ENCODE assay signal across 20 cellular contexts in genomic region chr6:110446405-110446804, GRCh38. TPM values are rescaled to one million over a fixed set of nuclear protein-coding genes. Genes with fewer than 3 reads are reported as not detected.
DNase-seq lines count a peak whose midpoint lies in the region; ATAC-seq, FAIRE-seq and TF ChIP-seq lines count a peak whose summit lies in the region.
"Had no signal": no experiment of that assay in that cellular context is flagged by ENCODE, and none has a peak within 500 bp of the region (broad histone marks: within the 10 kb centered on the region; RNA-seq: fewer than 3 reads in every experiment).

No MANE protein-coding gene starts in this region.

- POLR2A ChIA-PET in HepG2 (lab: Yijun Ruan, JAX): no interaction called here

- no peak overlapping the region for H3K27ac ChIP-seq in HepG2 (ENCODE audit: extremely low read length, insufficient read depth, low read length)
- no peak overlapping the region for H3K27ac ChIP-seq in right lobe of liver
- H3K27ac ChIP-seq in WERI-Rb-1: no peak overlapping the region
- H3K27ac ChIP-seq: Peyer's patch, SJCRH30 had no signal

- 17% methylated on average over 4 of the region's 4 CpGs for WGBS in HepG2 (ENCODE audit: low lambda C conversion rate)
- WGBS in right lobe of liver (ENCODE audit: insufficient coverage, low coverage, low lambda C conversion rate, missing lambda C conversion rate): 65% methylated on average over 4 of the region's 4 CpGs

- H3K9me3 ChIP-seq in HepG2 (ENCODE audit: low read length): no peaks in the 10 kb centered on the region
- H3K9me3 ChIP-seq in right lobe of liver: no peaks in the 10 kb centered on the region
- no peaks in the 10 kb centered on the region for H3K9me3 ChIP-seq in WERI-Rb-1 (ENCODE audit: severe bottlenecking)
- H3K9me3 ChIP-seq: Peyer's patch, SJCRH30 had no signal

- H3K9ac ChIP-seq in HepG2 (ENCODE audit: insufficient read depth, low read depth, low read length): no peak overlapping the region

- no peak overlapping the region for H2AFZ ChIP-seq in HepG2 (ENCODE audit: low read length)

- TF ChIP-seq EP300 in HepG2 (IDR thresholded peaks at IDR 0.05; ENCODE audit: low read depth in 2 of 2, low read length in 2 of 2) (no peak), HepG2 (CRISPR knock-in tag; IDR thresholded peaks at IDR 0.05; ENCODE audit: borderline replicate concordance) (no peak)

- H3K27me3 ChIP-seq in HepG2 (ENCODE audit: control insufficient read depth in 1 of 2, insufficient read depth in 2 of 2, low read length in 2 of 2) (peaks cover 0 to 22% of the 10 kb centered on the region in 2 experiments; a peak in 1 of 5 replicates), right lobe of liver (no peaks in the 10 kb centered on the region), bronchial epithelial cell (ENCODE audit: control insufficient read depth, insufficient read depth, low read length) (no peaks in the 10 kb centered on the region), WERI-Rb-1 (ENCODE audit: insufficient read depth, low read depth, severe bottlenecking) (no peaks in the 10 kb centered on the region)
- H3K27me3 ChIP-seq: Peyer's patch had no signal

- H3K27ac Mint-ChIP-seq in stimulated activated effector memory CD8-positive, alpha-beta T cell treated with anti-CD3 and anti-CD28 coated beads, Interleukin-12 subunit alpha, Interleukin-12 subunit beta, amount 100 ng/mL, for 72 hours: no peak overlapping the region
- H3K27ac Mint-ChIP-seq: CD8-positive, alpha-beta memory T cell; T-helper 2 cell treated with Interferon-gamma antibody and Interleukin-4, amounts not matched to agents 5 μg/mL and 100 μg/mL, for 36 hours had no signal

- no peak for DNase-seq in HepG2 (ENCODE audit: low spot score)
- no peak for DNase-seq in right lobe of liver
- DNase-seq in NCI-H2029 treated with DMSO at 0.1 percent for 48 hours (lab: John Stamatoyannopoulos, UW): peak; percentile 5
- DNase-seq in bronchial epithelial cell (ENCODE audit: low read depth): peak; percentile 93
- DNase-seq in stimulated activated effector memory CD8-positive, alpha-beta T cell treated with anti-CD3 and anti-CD28 coated beads, Interleukin-12 subunit alpha, Interleukin-12 subunit beta, amount 100 ng/mL, for 72 hours (ENCODE audit: low spot score in 2 of 2): no peak
- DNase-seq in putamen (ENCODE audit: low spot score): no peak
- DNase-seq in NCI-H1930 (lab: John Stamatoyannopoulos, UW): no peak
- no peak for DNase-seq in WERI-Rb-1
- DNase-seq: CD8-positive, alpha-beta memory T cell; HCEC 1CT; Karpas-422; MV-4-11; NCI-H1417 treated with DMSO at 0.1 percent for 48 hours; NCI-H524 treated with DMSO at 0.1 percent for 48 hours; Peyer's patch; SJCRH30; SW 1271 had no signal

- H3K4me3 ChIP-seq in HepG2 (replicated peaks in 1 of 3; ENCODE audit: insufficient read depth in 1 of 3, low read depth in 2 of 3, low read length in 3 of 3) (no peak overlapping the region), right lobe of liver (no peak overlapping the region), bronchial epithelial cell (ENCODE audit: low read depth, low read length) (no peak overlapping the region), WERI-Rb-1 (ENCODE audit: low read depth, low read length) (no peak overlapping the region)
- H3K4me3 ChIP-seq: Peyer's patch, SJCRH30 had no signal

- in situ Hi-C loops in HepG2 (cut with HindIII; ENCODE audit: extremely low pct_ligation_motif_present, low pct_unique_long_range_greater_than_20kb): no loop called here

- H3K4me1 Mint-ChIP-seq in stimulated activated effector memory CD8-positive, alpha-beta T cell treated with anti-CD3 and anti-CD28 coated beads, Interleukin-12 subunit alpha, Interleukin-12 subunit beta, amount 100 ng/mL, for 72 hours: no peaks in the 10 kb centered on the region
- H3K4me1 Mint-ChIP-seq: CD8-positive, alpha-beta memory T cell had no signal

- H3K4me2 ChIP-seq in HepG2 (ENCODE audit: low read depth, low read length): no peak overlapping the region

- CTCF ChIA-PET in HepG2 (lab: Yijun Ruan, JAX; ENCODE audit: low intra/inter-chr PET ratio, low total read pairs): no interaction called here

- no peaks in the 10 kb centered on the region for H3K9me3 Mint-ChIP-seq in stimulated activated effector memory CD8-positive, alpha-beta T cell treated with anti-CD3 and anti-CD28 coated beads, Interleukin-12 subunit alpha, Interleukin-12 subunit beta, amount 100 ng/mL, for 72 hours
- H3K9me3 Mint-ChIP-seq: CD8-positive, alpha-beta memory T cell; T-helper 2 cell treated with Interferon-gamma antibody and Interleukin-4, amounts not matched to agents 5 μg/mL and 100 μg/mL, for 36 hours had no signal

- no peaks in the 10 kb centered on the region for H4K20me1 ChIP-seq in HepG2 (ENCODE audit: insufficient read depth, low read length)

- no peaks in the 10 kb centered on the region for H3K36me3 ChIP-seq in HepG2 (replicated peaks in 1 of 2; ENCODE audit: control insufficient read depth in 1 of 2, insufficient read depth in 2 of 2, low read length in 2 of 2)
- no peaks in the 10 kb centered on the region for H3K36me3 ChIP-seq in right lobe of liver
- no peaks in the 10 kb centered on the region for H3K36me3 ChIP-seq in bronchial epithelial cell (ENCODE audit: control insufficient read depth, insufficient read depth, low read length)
- H3K36me3 ChIP-seq in WERI-Rb-1: no peaks in the 10 kb centered on the region
- H3K36me3 ChIP-seq: Peyer's patch, SJCRH30 had no signal

- ATAC-seq in HepG2: no peak
- ATAC-seq in right lobe of liver: no peak
- ATAC-seq in stimulated activated effector memory CD8-positive, alpha-beta T cell treated with anti-CD3 and anti-CD28 coated beads, Interleukin-12 subunit alpha, Interleukin-12 subunit beta, amount 100 ng/mL, for 72 hours: peak; percentile 50

- TF ChIP-seq RAD21 in HepG2 (CRISPR knock-in tag; IDR thresholded peaks at IDR 0.05): no peak

- no peak overlapping the region for H3K4me3 Mint-ChIP-seq in stimulated activated effector memory CD8-positive, alpha-beta T cell treated with anti-CD3 and anti-CD28 coated beads, Interleukin-12 subunit alpha, Interleukin-12 subunit beta, amount 100 ng/mL, for 72 hours
- H3K4me3 Mint-ChIP-seq: CD8-positive, alpha-beta memory T cell; T-helper 2 cell treated with Interferon-gamma antibody and Interleukin-4, amounts not matched to agents 5 μg/mL and 100 μg/mL, for 36 hours had no signal

- H3K36me3 Mint-ChIP-seq in stimulated activated effector memory CD8-positive, alpha-beta T cell treated with anti-CD3 and anti-CD28 coated beads, Interleukin-12 subunit alpha, Interleukin-12 subunit beta, amount 100 ng/mL, for 72 hours: no peaks in the 10 kb centered on the region
- H3K36me3 Mint-ChIP-seq: CD8-positive, alpha-beta memory T cell had no signal

- TF ChIP-seq CTCF in HepG2 (CRISPR knock-in tag; IDR thresholded peaks at IDR 0.05): no peak
- TF ChIP-seq CTCF in right lobe of liver (IDR thresholded peaks at IDR 0.05): no peak
- TF ChIP-seq CTCF in bronchial epithelial cell (IDR thresholded peaks at IDR 0.05; ENCODE audit: insufficient read depth, low read length, severe bottlenecking): no peak
- TF ChIP-seq CTCF in WERI-Rb-1 (IDR thresholded peaks at IDR 0.05; ENCODE audit: low read depth, low read length): no peak

- no peak for TF ChIP-seq POLR2A in HepG2 (IDR thresholded peaks at IDR 0.05; ENCODE audit: insufficient read depth in 1 of 2, low read depth in 2 of 2, low read length in 2 of 2)
- no peak for TF ChIP-seq POLR2A in right lobe of liver (IDR thresholded peaks at IDR 0.05)

- H3K4me1 ChIP-seq in HepG2 (ENCODE audit: insufficient read depth, low read length) (no peaks in the 10 kb centered on the region), right lobe of liver (no peaks in the 10 kb centered on the region)
- H3K4me1 ChIP-seq: Peyer's patch, SJCRH30 had no signal

- H3K79me2 ChIP-seq in HepG2 (ENCODE audit: insufficient read depth, low read length): no peaks in the 10 kb centered on the region

- intact Hi-C loops in HepG2 (cut with micrococcal nuclease; ENCODE audit: unreplicated experiment) (no loop called here), right lobe of liver (cut with DNase I) (no loop called here)

- no TSS peak for BruUV-seq in HepG2 (replicated peaks; lab: Mats Ljungman, UMichigan)

- FAIRE-seq in HepG2 (lab: Jason Lieb, UNC) (no peak), bronchial epithelial cell (lab: Jason Lieb, UNC) (peak; percentile 7)
- FAIRE-seq: GM18507 had no signal

RNA-seq across cellular contexts. Expression of gene SLC22A16, which starts 30.0 kb away (rescaled TPM):
- total RNA-seq in HepG2 (2016; rRNA removed; fragmentation: Illumina TruSeq; extraction: Trizol) (not detected in 2 replicates), right lobe of liver (under 1 TPM in 3 of 6 experiments, not detected in 3; 0.11 to 0.44 (median 0.31) TPM), bronchial epithelial cell (not detected in 2 replicates)
- total RNA-seq in HepG2 (2016; cell fraction: cytosol; rRNA removed; fragmentation: Illumina TruSeq; extraction: Trizol; ENCODE audit: low read depth): not detected in 2 replicates
- not detected in 2 replicates for total RNA-seq in HepG2 (2016; cell fraction: insoluble cytoplasmic fraction; rRNA removed; fragmentation: Illumina TruSeq; extraction: Trizol)
- total RNA-seq in HepG2 (2016; cell fraction: membrane; rRNA removed; fragmentation: Illumina TruSeq; extraction: Trizol): not detected in 2 replicates
- total RNA-seq in HepG2 (2016; cell fraction: nucleus; rRNA removed; fragmentation: Illumina TruSeq; extraction: Trizol): not detected in 2 replicates
- polyA plus RNA-seq in HepG2 (2011; rRNA removed): 0.04 and 0.16 TPM in 2 replicates
- polyA plus RNA-seq in HepG2 (2011; cell fraction: cytosol; rRNA removed): 0.12 TPM in 2 replicates
- polyA plus RNA-seq in HepG2 (2011; cell fraction: nucleus; rRNA removed): 0.16 and 0.26 TPM in 2 replicates
- 0.32 and 0.34 TPM in 2 replicates for polyA plus RNA-seq in HepG2 (2012)
- polyA plus RNA-seq in HepG2 (2016; cell fraction: cytosol; fragmentation: Illumina TruSeq; extraction: Trizol; ENCODE audit: low read depth): not detected in 2 replicates
- not detected in 2 replicates for polyA plus RNA-seq in HepG2 (2016; cell fraction: insoluble cytoplasmic fraction; fragmentation: Illumina TruSeq; extraction: Trizol; ENCODE audit: low read depth)
- not detected in 2 replicates for polyA plus RNA-seq in HepG2 (2016; cell fraction: membrane; fragmentation: Illumina TruSeq; extraction: Trizol; ENCODE audit: low read depth)
- not detected in 2 replicates for polyA plus RNA-seq in HepG2 (2016; cell fraction: nucleus; fragmentation: Illumina TruSeq; extraction: Trizol; ENCODE audit: insufficient read depth, low read depth)
- polyA minus RNA-seq in HepG2 (2011; rRNA and poly(A)+ RNA removed; ENCODE audit: low replicate concordance): 0.26 TPM in 1 of 2 replicates, not detected in the other
- polyA minus RNA-seq in HepG2 (2011; cell fraction: cytosol; rRNA and poly(A)+ RNA removed): not detected in 2 replicates
- polyA minus RNA-seq in HepG2 (2011; cell fraction: nucleus; rRNA and poly(A)+ RNA removed): not detected in 2 replicates
- total RNA-seq: CD8-positive, alpha-beta memory T cell; Peyer's patch; SJCRH30 had no signal
- polyA plus RNA-seq: BJ; CD8-positive, alpha-beta memory T cell had no signal

RNA-seq across cellular contexts. Expression of gene DDO, which starts 31.0 kb away (rescaled TPM):
- total RNA-seq in HepG2 (2016; rRNA removed; fragmentation: Illumina TruSeq; extraction: Trizol) (10.3 and 14.6 TPM in 2 replicates), right lobe of liver (1 to 10 TPM; 4.6 to 9.4 (median 6.4) TPM), bronchial epithelial cell (not detected in 2 replicates)
- total RNA-seq in HepG2 (2016; cell fraction: cytosol; rRNA removed; fragmentation: Illumina TruSeq; extraction: Trizol; ENCODE audit: low read depth): 1.8 TPM in 2 replicates
- 10.6 and 13.4 TPM in 2 replicates for total RNA-seq in HepG2 (2016; cell fraction: insoluble cytoplasmic fraction; rRNA removed; fragmentation: Illumina TruSeq; extraction: Trizol)
- 4.4 and 4.7 TPM in 2 replicates for total RNA-seq in HepG2 (2016; cell fraction: membrane; rRNA removed; fragmentation: Illumina TruSeq; extraction: Trizol)
- total RNA-seq in HepG2 (2016; cell fraction: nucleus; rRNA removed; fragmentation: Illumina TruSeq; extraction: Trizol): 4.3 TPM in 2 replicates
- 6.1 and 6.4 TPM in 2 replicates for polyA plus RNA-seq in HepG2 (2011; rRNA removed)
- 4.8 and 6.4 TPM in 2 replicates for polyA plus RNA-seq in HepG2 (2011; cell fraction: cytosol; rRNA removed)
- polyA plus RNA-seq in HepG2 (2011; cell fraction: nucleus; rRNA removed): 2.2 and 3.2 TPM in 2 replicates
- 8.1 and 8.5 TPM in 2 replicates for polyA plus RNA-seq in HepG2 (2012)
- 1.2 and 1.4 TPM in 2 replicates for polyA plus RNA-seq in HepG2 (2016; cell fraction: cytosol; fragmentation: Illumina TruSeq; extraction: Trizol; ENCODE audit: low read depth)
- polyA plus RNA-seq in HepG2 (2016; cell fraction: insoluble cytoplasmic fraction; fragmentation: Illumina TruSeq; extraction: Trizol; ENCODE audit: low read depth): 10.3 and 10.7 TPM in 2 replicates
- polyA plus RNA-seq in HepG2 (2016; cell fraction: membrane; fragmentation: Illumina TruSeq; extraction: Trizol; ENCODE audit: low read depth): 2.9 and 3.0 TPM in 2 replicates
- 5.3 and 5.5 TPM in 2 replicates for polyA plus RNA-seq in HepG2 (2016; cell fraction: nucleus; fragmentation: Illumina TruSeq; extraction: Trizol; ENCODE audit: insufficient read depth, low read depth)
- polyA minus RNA-seq in HepG2 (2011; rRNA and poly(A)+ RNA removed; ENCODE audit: low replicate concordance): 1.2 and 10.7 TPM in 2 replicates
- 3.7 and 5.5 TPM in 2 replicates for polyA minus RNA-seq in HepG2 (2011; cell fraction: cytosol; rRNA and poly(A)+ RNA removed)
- 4.0 and 6.2 TPM in 2 replicates for polyA minus RNA-seq in HepG2 (2011; cell fraction: nucleus; rRNA and poly(A)+ RNA removed)
- total RNA-seq: CD8-positive, alpha-beta memory T cell had no signal
- polyA plus RNA-seq: CD8-positive, alpha-beta memory T cell had no signal

Comparison
In these comparisons a context has a peak if more than half of its experiments do, and no peak if none do; other contexts are left out.
1. DNase-seq: peak in NCI-H2029 treated with DMSO at 0.1 percent for 48 hours (single experiment) and bronchial epithelial cell (single experiment); none in HepG2 (single experiment), right lobe of liver (0 of 3), stimulated activated effector memory CD8-positive, alpha-beta T cell treated with anti-CD3 and anti-CD28 coated beads, Interleukin-12 subunit alpha, Interleukin-12 subunit beta, amount 100 ng/mL, for 72 hours (0 of 2), putamen (single experiment), NCI-H1930 (0 of 2) and WERI-Rb-1 (single experiment).